ENCODE assay signal across 8 cellular contexts in genomic region chr2:203718087-203718486, GRCh38. TPM values are rescaled to one million over a fixed set of nuclear protein-coding genes. Genes with fewer than 3 reads are reported as not detected.
DNase-seq lines count a peak whose midpoint lies in the region; ATAC-seq, FAIRE-seq and TF ChIP-seq lines count a peak whose summit lies in the region.

No MANE protein-coding gene starts in this region.

- DNase-seq in T-helper 2 cell treated with Interferon-gamma antibody and Interleukin-4, amounts not matched to agents 5 μg/mL and 100 μg/mL, for 36 hours (ENCODE audit: low spot score): peak; percentile 76
- DNase-seq in glomerular visceral epithelial cell (ENCODE audit: extremely low spot score) (peak; percentile 46), LoVo (ENCODE audit: low spot score) (no peak), frontal cortex (ENCODE audit: low spot score in 2 of 2) (no peak), psoas muscle (no peak), head of caudate nucleus (no peak)

- H3K36me3 ChIP-seq in psoas muscle (ENCODE audit: insufficient read depth in 1 of 2, low read depth in 1 of 2): no peaks in the 10 kb centered on the region

- H3K27me3 Mint-ChIP-seq in T-helper 2 cell treated with Interferon-gamma antibody and Interleukin-4, amounts not matched to agents 5 μg/mL and 100 μg/mL, for 36 hours (ENCODE audit: low read depth): no peaks in the 10 kb centered on the region

- H3K27ac Mint-ChIP-seq in T-helper 2 cell treated with Interferon-gamma antibody and Interleukin-4, amounts not matched to agents 5 μg/mL and 100 μg/mL, for 36 hours: peak overlapping the region; percentile 94

- no peak for FAIRE-seq in frontal cortex (lab: Jason Lieb, UNC)

- peaks cover 89% of the 10 kb centered on the region for H3K4me1 Mint-ChIP-seq in T-helper 2 cell treated with Interferon-gamma antibody and Interleukin-4, amounts not matched to agents 5 μg/mL and 100 μg/mL, for 36 hours (ENCODE audit: low read depth)

- peaks cover 10% of the 10 kb centered on the region for H3K4me1 ChIP-seq in psoas muscle

- H3K4me3 ChIP-seq in psoas muscle: no peak overlapping the region

- intact Hi-C loops in psoas muscle (cut with DNase I) (no loop called here), head of caudate nucleus (cut with DNase I) (no loop called here)

- H3K9me3 Mint-ChIP-seq in T-helper 2 cell treated with Interferon-gamma antibody and Interleukin-4, amounts not matched to agents 5 μg/mL and 100 μg/mL, for 36 hours: no peaks in the 10 kb centered on the region

- no peaks in the 10 kb centered on the region for H3K27me3 ChIP-seq in psoas muscle (ENCODE audit: insufficient read depth in 3 of 3, low read length in 2 of 3)

- 63 to 74% (median 69%) methylated on average over 3 of the region's 3 CpGs for whole genome bisulfite sequencing in psoas muscle, 3 donors

- ATAC-seq in GM19043 (IDR thresholded peaks at IDR 0.05; ENCODE audit: low read depth, unreplicated experiment): peak; percentile 90
- peak; percentile 85 for ATAC-seq in HG02938 (IDR thresholded peaks at IDR 0.05; ENCODE audit: unreplicated experiment)
- no peak for ATAC-seq in psoas muscle

- TF ChIP-seq CTCF in psoas muscle (IDR thresholded peaks at IDR 0.05): no peak

- no peaks in the 10 kb centered on the region for H3K9me3 ChIP-seq in psoas muscle

- H3K27ac ChIP-seq in psoas muscle: no peak overlapping the region

- H3K36me3 Mint-ChIP-seq in T-helper 2 cell treated with Interferon-gamma antibody and Interleukin-4, amounts not matched to agents 5 μg/mL and 100 μg/mL, for 36 hours (ENCODE audit: low read depth): peaks cover 70% of the 10 kb centered on the region

- peak overlapping the region; percentile 81 for H3K4me3 Mint-ChIP-seq in T-helper 2 cell treated with Interferon-gamma antibody and Interleukin-4, amounts not matched to agents 5 μg/mL and 100 μg/mL, for 36 hours

RNA-seq across cellular contexts. Expression of gene CD28, which starts 11.6 kb away (rescaled TPM):
- total RNA-seq in frontal cortex (1.2 TPM), psoas muscle (under 1 TPM; 0.17 to 0.71 (median 0.45) TPM)
- polyA plus RNA-seq in psoas muscle: under 1 TPM; 0.01 to 0.09 (median 0.03) TPM

Comparison
In these comparisons a context has a peak if more than half of its experiments do, and no peak if none do; other contexts are left out.
1. ATAC-seq: peak in GM19043 (single experiment) and HG02938 (single experiment); none in psoas muscle (0 of 4).
2. DNase-seq: peak in T-helper 2 cell treated with Interferon-gamma antibody and Interleukin-4, amounts not matched to agents 5 μg/mL and 100 μg/mL, for 36 hours (single experiment) and glomerular visceral epithelial cell (single experiment); none in LoVo (single experiment), frontal cortex (0 of 2), psoas muscle (0 of 2) and head of caudate nucleus (0 of 42).